In the genomic region with DNA sequence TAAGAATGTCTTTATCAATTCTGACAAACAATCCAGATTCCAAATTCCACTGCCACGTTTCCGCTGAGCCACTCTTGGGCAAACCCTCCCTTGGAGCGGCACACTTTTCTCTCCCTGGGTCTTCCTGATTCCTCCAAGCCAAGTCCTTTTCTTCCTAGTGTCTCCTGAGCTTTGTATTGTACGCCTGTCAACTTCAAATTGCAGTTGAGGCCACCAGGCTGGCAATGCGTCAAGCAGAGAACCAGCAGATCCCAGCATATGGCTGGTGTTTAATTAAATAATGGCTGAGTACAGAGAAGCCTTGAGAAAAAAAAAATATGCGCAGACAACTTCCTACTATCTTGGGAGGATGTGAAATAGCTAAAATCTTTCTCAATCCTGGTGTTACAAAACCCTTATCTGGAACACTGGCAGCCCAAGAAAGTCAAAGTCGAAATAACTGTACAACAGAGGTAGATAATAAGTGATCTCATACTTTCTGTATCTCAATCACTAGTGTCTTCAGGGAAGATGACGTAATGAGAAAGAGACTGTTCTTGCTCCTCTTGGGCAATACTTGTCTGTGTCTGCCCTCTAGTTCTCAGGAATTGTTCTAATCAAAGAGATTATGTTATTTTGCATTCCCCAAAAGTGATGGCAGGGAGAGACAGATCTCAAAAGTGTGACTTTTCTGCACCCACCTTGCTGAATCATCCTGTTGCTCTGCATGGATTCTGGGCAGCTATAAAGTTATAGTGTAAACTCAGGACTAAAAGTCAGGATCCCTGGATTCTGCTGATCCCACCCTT, we compare ENCODE assay signal across 1 cellular context.
TF ChIP-seq lines count a peak whose summit lies in the region.

No MANE protein-coding gene starts in this region.

TF ChIP-seq in HEK293, 187 proteins besides CTCF, POLR2A, EP300 and RAD21 (continued from another document and continues in another):
- TF ChIP-seq PRDM4 (tag by site-specific recombination; IDR thresholded peaks at IDR 0.05) (no peak), ZNF433 (tag by site-specific recombination; IDR thresholded peaks at IDR 0.05; ENCODE audit: low read depth) (no peak), ZNF692 (tag by site-specific recombination; IDR thresholded peaks at IDR 0.05) (peak; percentile 22; the same call in 1 of the 2 replicates), ZNF416 (tag by site-specific recombination; IDR thresholded peaks at IDR 0.05) (no peak), ZNF426 (tag by site-specific recombination; IDR thresholded peaks at IDR 0.05) (no peak), ZNF423 (tag by site-specific recombination; IDR thresholded peaks at IDR 0.05) (no peak), WT1 (tag by site-specific recombination; IDR thresholded peaks at IDR 0.05) (no peak), ZNF133 (tag by site-specific recombination; IDR thresholded peaks at IDR 0.05) (no peak), ZNF394 (tag by site-specific recombination; IDR thresholded peaks at IDR 0.05; ENCODE audit: borderline replicate concordance) (no peak), OVOL3 (tag by site-specific recombination; IDR thresholded peaks at IDR 0.05) (no peak), ZNF302 (tag by site-specific recombination; IDR thresholded peaks at IDR 0.05; ENCODE audit: low read depth) (no peak), ZNF140 (tag by site-specific recombination; IDR thresholded peaks at IDR 0.05) (no peak), ZNF26 (tag by site-specific recombination; IDR thresholded peaks at IDR 0.05) (no peak), ZNF366 (tag by site-specific recombination; conservative IDR thresholded peaks at IDR 0.05) (peak; percentile 74; the same call in 1 of the 2 replicates), PRDM10 (tag by site-specific recombination; IDR thresholded peaks at IDR 0.05) (no peak; the same call in 1 of the 2 replicates), PRDM1 (tag by site-specific recombination; IDR thresholded peaks at IDR 0.05) (peak; percentile 59), BCL11A (tag by site-specific recombination; IDR thresholded peaks at IDR 0.05; ENCODE audit: low read depth) (no peak), TSHZ1 (tag by site-specific recombination; IDR thresholded peaks at IDR 0.05; ENCODE audit: borderline replicate concordance) (peak; percentile 60; the same call in 1 of the 2 replicates), ZNF624 (tag by site-specific recombination; IDR thresholded peaks at IDR 0.05) (no peak), ZNF510 (tag by site-specific recombination; IDR thresholded peaks at IDR 0.05; ENCODE audit: insufficient replicate concordance) (no peak), ZNF768 (tag by site-specific recombination; IDR thresholded peaks at IDR 0.05) (no peak)
- TF ChIP-seq, protein P1, sequence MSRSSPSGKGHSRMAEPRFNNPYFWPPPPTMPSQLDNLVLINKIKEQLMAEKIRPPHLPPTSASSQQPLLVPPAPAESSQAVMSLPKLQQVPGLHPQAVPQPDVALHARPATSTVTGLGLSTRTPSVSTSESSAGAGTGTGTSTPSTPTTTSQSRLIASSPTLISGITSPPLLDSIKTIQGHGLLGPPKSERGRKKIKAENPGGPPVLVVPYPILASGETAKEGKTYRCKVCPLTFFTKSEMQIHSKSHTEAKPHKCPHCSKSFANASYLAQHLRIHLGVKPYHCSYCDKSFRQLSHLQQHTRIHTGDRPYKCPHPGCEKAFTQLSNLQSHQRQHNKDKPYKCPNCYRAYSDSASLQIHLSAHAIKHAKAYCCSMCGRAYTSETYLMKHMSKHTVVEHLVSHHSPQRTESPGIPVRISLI (tag by site-specific recombination; IDR thresholded peaks at IDR 0.05) = no peak
- TF ChIP-seq, protein P2, sequence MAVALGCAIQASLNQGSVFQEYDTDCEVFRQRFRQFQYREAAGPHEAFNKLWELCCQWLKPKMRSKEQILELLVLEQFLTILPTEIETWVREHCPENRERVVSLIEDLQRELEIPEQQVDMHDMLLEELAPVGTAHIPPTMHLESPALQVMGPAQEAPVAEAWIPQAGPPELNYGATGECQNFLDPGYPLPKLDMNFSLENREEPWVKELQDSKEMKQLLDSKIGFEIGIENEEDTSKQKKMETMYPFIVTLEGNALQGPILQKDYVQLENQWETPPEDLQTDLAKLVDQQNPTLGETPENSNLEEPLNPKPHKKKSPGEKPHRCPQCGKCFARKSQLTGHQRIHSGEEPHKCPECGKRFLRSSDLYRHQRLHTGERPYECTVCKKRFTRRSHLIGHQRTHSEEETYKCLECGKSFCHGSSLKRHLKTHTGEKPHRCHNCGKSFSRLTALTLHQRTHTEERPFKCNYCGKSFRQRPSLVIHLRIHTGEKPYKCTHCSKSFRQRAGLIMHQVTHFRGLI (tag by site-specific recombination; IDR thresholded peaks at IDR 0.05) = no peak
- TF ChIP-seq, protein P3, sequence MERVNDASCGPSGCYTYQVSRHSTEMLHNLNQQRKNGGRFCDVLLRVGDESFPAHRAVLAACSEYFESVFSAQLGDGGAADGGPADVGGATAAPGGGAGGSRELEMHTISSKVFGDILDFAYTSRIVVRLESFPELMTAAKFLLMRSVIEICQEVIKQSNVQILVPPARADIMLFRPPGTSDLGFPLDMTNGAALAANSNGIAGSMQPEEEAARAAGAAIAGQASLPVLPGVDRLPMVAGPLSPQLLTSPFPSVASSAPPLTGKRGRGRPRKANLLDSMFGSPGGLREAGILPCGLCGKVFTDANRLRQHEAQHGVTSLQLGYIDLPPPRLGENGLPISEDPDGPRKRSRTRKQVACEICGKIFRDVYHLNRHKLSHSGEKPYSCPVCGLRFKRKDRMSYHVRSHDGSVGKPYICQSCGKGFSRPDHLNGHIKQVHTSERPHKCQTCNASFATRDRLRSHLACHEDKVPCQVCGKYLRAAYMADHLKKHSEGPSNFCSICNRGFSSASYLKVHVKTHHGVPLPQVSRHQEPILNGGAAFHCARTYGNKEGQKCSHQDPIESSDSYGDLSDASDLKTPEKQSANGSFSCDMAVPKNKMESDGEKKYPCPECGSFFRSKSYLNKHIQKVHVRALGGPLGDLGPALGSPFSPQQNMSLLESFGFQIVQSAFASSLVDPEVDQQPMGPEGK (tag by site-specific recombination; IDR thresholded peaks at IDR 0.05) = no peak
- TF ChIP-seq, protein P4, sequence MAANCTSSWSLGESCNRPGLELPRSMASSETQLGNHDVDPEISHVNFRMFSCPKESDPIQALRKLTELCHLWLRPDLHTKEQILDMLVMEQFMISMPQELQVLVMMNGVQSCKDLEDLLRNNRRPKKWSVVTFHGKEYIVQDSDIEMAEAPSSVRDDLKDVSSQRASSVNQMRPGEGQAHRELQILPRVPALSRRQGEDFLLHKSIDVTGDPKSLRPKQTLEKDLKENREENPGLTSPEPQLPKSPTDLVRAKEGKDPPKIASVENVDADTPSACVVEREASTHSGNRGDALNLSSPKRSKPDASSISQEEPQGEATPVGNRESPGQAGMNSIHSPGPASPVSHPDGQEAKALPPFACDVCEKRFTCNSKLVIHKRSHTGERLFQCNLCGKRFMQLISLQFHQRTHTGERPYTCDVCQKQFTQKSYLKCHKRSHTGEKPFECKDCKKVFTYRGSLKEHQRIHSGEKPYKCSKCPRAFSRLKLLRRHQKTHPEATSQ (tag by site-specific recombination; IDR thresholded peaks at IDR 0.05) = no peak
- TF ChIP-seq, protein P5, sequence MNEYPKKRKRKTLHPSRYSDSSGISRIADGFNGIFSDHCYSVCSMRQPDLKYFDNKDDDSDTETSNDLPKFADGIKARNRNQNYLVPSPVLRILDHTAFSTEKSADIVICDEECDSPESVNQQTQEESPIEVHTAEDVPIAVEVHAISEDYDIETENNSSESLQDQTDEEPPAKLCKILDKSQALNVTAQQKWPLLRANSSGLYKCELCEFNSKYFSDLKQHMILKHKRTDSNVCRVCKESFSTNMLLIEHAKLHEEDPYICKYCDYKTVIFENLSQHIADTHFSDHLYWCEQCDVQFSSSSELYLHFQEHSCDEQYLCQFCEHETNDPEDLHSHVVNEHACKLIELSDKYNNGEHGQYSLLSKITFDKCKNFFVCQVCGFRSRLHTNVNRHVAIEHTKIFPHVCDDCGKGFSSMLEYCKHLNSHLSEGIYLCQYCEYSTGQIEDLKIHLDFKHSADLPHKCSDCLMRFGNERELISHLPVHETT (tag by site-specific recombination; IDR thresholded peaks at IDR 0.05) = no peak
